20 cellular contexts compared by ENCODE assay signal in genomic region chr4:134567461-134567860, GRCh38.
A peak's percentile ranks its signal among the peaks of the same experiment; 100 is the strongest.
DNase-seq lines count a peak whose midpoint lies in the region; ATAC-seq and TF ChIP-seq lines count a peak whose summit lies in the region.
"Had no signal": no experiment of that assay in that cellular context is flagged by ENCODE, and none has a peak within 500 bp of the region (broad histone marks: within the 10 kb centered on the region; RNA-seq: fewer than 3 reads in every experiment).

No MANE protein-coding gene starts in this region.

- 100% methylated on average over 1 of the region's 1 CpG for WGBS in smooth muscle cell (ENCODE audit: low lambda C conversion rate)

- H3K4me1 Mint-ChIP-seq in HFFc6 (ENCODE audit: low read depth) = no peaks in the 10 kb centered on the region
- no peaks in the 10 kb centered on the region for H3K4me1 Mint-ChIP-seq in activated CD8-positive, alpha-beta memory T cell treated with anti-CD3 and anti-CD28 coated beads, Interleukin-2, amount 10 ng/mL, durations not matched to agents 7 days and 5 days
- H3K4me1 Mint-ChIP-seq: CD4-positive, CD25-positive, alpha-beta regulatory T cell had no signal

- no peak overlapping the region for H3K9ac ChIP-seq in adipocyte (ENCODE audit: low read length)
- H3K9ac ChIP-seq in smooth muscle cell (ENCODE audit: low read depth) = no peak overlapping the region
- H3K9ac ChIP-seq: KMS-11 had no signal

- H3K27me3 ChIP-seq in adipocyte (replicated peaks; ENCODE audit: control insufficient read depth, insufficient read depth, low read length) (no peaks in the 10 kb centered on the region), smooth muscle cell (ENCODE audit: low read depth) (no peaks in the 10 kb centered on the region)

- H3K27ac ChIP-seq in smooth muscle cell (ENCODE audit: low read depth) (peak overlapping the region; percentile 5), RWPE1 (no peak overlapping the region)
- H3K27ac ChIP-seq: KMS-11 had no signal

- H3K9me3 ChIP-seq in adipocyte (ENCODE audit: control insufficient read depth, low read length) = no peaks in the 10 kb centered on the region
- no peaks in the 10 kb centered on the region for H3K9me3 ChIP-seq in smooth muscle cell (replicated peaks; ENCODE audit: low read depth)
- H3K9me3 ChIP-seq: Caco-2 had no signal

- peaks cover 21% of the 10 kb centered on the region for H3K9me3 Mint-ChIP-seq in HFFc6
- peaks cover 7% of the 10 kb centered on the region for H3K9me3 Mint-ChIP-seq in activated CD8-positive, alpha-beta memory T cell treated with anti-CD3 and anti-CD28 coated beads, Interleukin-2, amount 10 ng/mL, durations not matched to agents 7 days and 5 days (ENCODE audit: low read depth)

- POLR2A ChIA-PET in RWPE1 (lab: Yijun Ruan, JAX; ENCODE audit: low non-redundant PET) = no interaction called here

- peak; percentile 9 for DNase-seq in HFFc6
- peak; percentile 61 for DNase-seq in adipocyte (ENCODE audit: low read depth)
- DNase-seq in fibroblast of peridontal ligament (ENCODE audit: extremely low read depth) = peak; percentile 38
- DNase-seq in smooth muscle cell (lab: John Stamatoyannopoulos, UW; ENCODE audit: unreplicated experiment) = no peak
- DNase-seq in activated CD8-positive, alpha-beta memory T cell treated with anti-CD3 and anti-CD28 coated beads, Interleukin-2, amount 10 ng/mL, durations not matched to agents 7 days and 5 days = no peak
- no peak for DNase-seq in OCI-M2 (lab: John Stamatoyannopoulos, UW; ENCODE audit: unreplicated experiment)
- no peak for DNase-seq in RWPE1 (ENCODE audit: low spot score)
- DNase-seq: CD4-positive, CD25-positive, alpha-beta regulatory T cell; DMS153; GOT3; HCEC 1CT; IMR-90; NCI-H1105 treated with DMSO at 0.1 percent for 48 hours; NCI-H2029 treated with DMSO at 0.1 percent for 48 hours; NCI-H2171; NCI-H526; PC-3; SHP77 had no signal

- no peaks in the 10 kb centered on the region for H3K4me1 ChIP-seq in adipocyte (ENCODE audit: control insufficient read depth, insufficient read depth, low read length)
- H3K4me1 ChIP-seq in smooth muscle cell (ENCODE audit: low read depth) = no peaks in the 10 kb centered on the region

- no peak overlapping the region for H3K4me2 ChIP-seq in smooth muscle cell
- H3K4me2 ChIP-seq: KMS-11 had no signal

- no peak overlapping the region for H3K4me3 Mint-ChIP-seq in HFFc6
- no peak overlapping the region for H3K4me3 Mint-ChIP-seq in activated CD8-positive, alpha-beta memory T cell treated with anti-CD3 and anti-CD28 coated beads, Interleukin-2, amount 10 ng/mL, durations not matched to agents 7 days and 5 days
- H3K4me3 Mint-ChIP-seq: CD4-positive, CD25-positive, alpha-beta regulatory T cell had no signal

- no peaks in the 10 kb centered on the region for H3K79me2 ChIP-seq in smooth muscle cell (ENCODE audit: low read depth)

- no peaks in the 10 kb centered on the region for H4K20me1 ChIP-seq in smooth muscle cell (ENCODE audit: low read depth)

- H3K4me3 ChIP-seq in adipocyte (ENCODE audit: low read length) = no peak overlapping the region
- no peak overlapping the region for H3K4me3 ChIP-seq in smooth muscle cell

- H3F3A ChIP-seq in smooth muscle cell (ENCODE audit: low read depth) = no peaks in the 10 kb centered on the region

- H3K36me3 Mint-ChIP-seq in HFFc6 (ENCODE audit: low read depth) = peaks cover 14% of the 10 kb centered on the region
- no peaks in the 10 kb centered on the region for H3K36me3 Mint-ChIP-seq in activated CD8-positive, alpha-beta memory T cell treated with anti-CD3 and anti-CD28 coated beads, Interleukin-2, amount 10 ng/mL, durations not matched to agents 7 days and 5 days
- H3K36me3 Mint-ChIP-seq: CD4-positive, CD25-positive, alpha-beta regulatory T cell had no signal

- no peaks in the 10 kb centered on the region for H3K36me3 ChIP-seq in adipocyte (ENCODE audit: control insufficient read depth, insufficient read depth, low read length, severe bottlenecking)
- H3K36me3 ChIP-seq in smooth muscle cell (ENCODE audit: low read depth) = no peaks in the 10 kb centered on the region

- H3K27ac Mint-ChIP-seq in HFFc6 = no peak overlapping the region
- no peak overlapping the region for H3K27ac Mint-ChIP-seq in activated CD8-positive, alpha-beta memory T cell treated with anti-CD3 and anti-CD28 coated beads, Interleukin-2, amount 10 ng/mL, durations not matched to agents 7 days and 5 days
- H3K27ac Mint-ChIP-seq: CD4-positive, CD25-positive, alpha-beta regulatory T cell had no signal

- ATAC-seq in activated CD8-positive, alpha-beta memory T cell treated with anti-CD3 and anti-CD28 coated beads, Interleukin-2, amount 10 ng/mL, durations not matched to agents 7 days and 5 days = no peak
- ATAC-seq: PC-3 had no signal

- CTCF ChIA-PET in activated CD8-positive, alpha-beta memory T cell treated with anti-CD3 and anti-CD28 coated beads, Interleukin-2, amount 10 ng/mL, durations not matched to agents 7 days and 5 days (lab: Charles Lee) = no interaction called here
- CTCF ChIA-PET in RWPE1 (lab: Yijun Ruan, JAX) = no interaction called here

- H2AFZ ChIP-seq in smooth muscle cell (ENCODE audit: low read depth) = peak overlapping the region; percentile 55

- TF ChIP-seq CTCF in HFFc6 (IDR thresholded peaks at IDR 0.05) (no peak), smooth muscle cell (IDR thresholded peaks at IDR 0.05; ENCODE audit: borderline replicate concordance, insufficient read depth, poor library complexity, severe bottlenecking) (no peak), RWPE1 (conservative IDR thresholded peaks at IDR 0.05; ENCODE audit: low read depth) (no peak)

- H3K27me3 Mint-ChIP-seq in HFFc6 (ENCODE audit: insufficient read depth) = no peaks in the 10 kb centered on the region
- no peaks in the 10 kb centered on the region for H3K27me3 Mint-ChIP-seq in activated CD8-positive, alpha-beta memory T cell treated with anti-CD3 and anti-CD28 coated beads, Interleukin-2, amount 10 ng/mL, durations not matched to agents 7 days and 5 days
- H3K27me3 Mint-ChIP-seq: CD4-positive, CD25-positive, alpha-beta regulatory T cell had no signal

Comparison
In these comparisons a context has a peak if more than half of its experiments do, and no peak if none do; other contexts are left out.
1. DNase-seq: peak in HFFc6 (single experiment), adipocyte (single experiment) and fibroblast of peridontal ligament (single experiment); none in smooth muscle cell (single experiment), activated CD8-positive, alpha-beta memory T cell treated with anti-CD3 and anti-CD28 coated beads, Interleukin-2, amount 10 ng/mL, durations not matched to agents 7 days and 5 days (single experiment), OCI-M2 (single experiment) and RWPE1 (single experiment).